ENCODE assay signal across 1 cellular context in the genomic region with DNA sequence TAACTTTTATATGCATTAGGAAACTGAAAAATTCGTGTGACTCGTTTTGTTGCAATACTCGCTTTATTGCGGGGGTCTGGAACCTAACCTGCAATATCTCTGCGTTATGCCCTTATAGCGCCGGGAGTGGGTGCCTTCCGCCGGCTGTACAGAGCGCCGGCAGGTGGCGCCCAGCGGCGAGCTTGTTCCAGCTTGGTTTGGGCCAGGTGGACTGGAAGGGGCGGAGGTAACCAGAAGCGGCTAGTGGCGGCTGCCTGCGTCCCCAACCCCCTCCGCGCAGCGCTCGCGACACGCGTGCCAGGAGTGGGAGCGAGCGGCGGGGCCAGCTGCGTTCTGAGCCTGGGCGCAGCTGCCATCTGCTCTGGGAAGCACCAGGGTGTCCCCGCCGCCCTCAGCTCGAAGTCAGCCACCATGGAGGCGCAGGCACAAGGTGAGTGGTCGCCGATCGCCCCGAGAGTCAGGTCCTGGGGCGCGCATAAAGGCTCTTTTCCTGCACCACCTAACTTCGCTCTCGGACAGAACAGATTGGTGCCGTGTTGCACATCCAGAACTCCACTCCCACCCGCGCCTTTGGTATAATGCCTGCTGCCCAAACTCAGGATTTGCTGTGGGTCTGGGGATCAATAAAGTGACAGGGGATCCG.
TF ChIP-seq lines count a peak whose summit lies in the region.

Gene TPD52L1 (plus strand): TSS at position 233 of the 643 bp plus-strand sequence. CDS start 179 bp downstream, at position 412.

TF ChIP-seq in WTC11, 78 proteins besides CTCF, POLR2A, EP300 and RAD21 (continued from another document and continues in another):
- TF ChIP-seq ESRRA (CRISPR knock-in tag; IDR thresholded peaks at IDR 0.05; ENCODE audit: borderline replicate concordance) (no peak), JAZF1 (CRISPR knock-in tag; IDR thresholded peaks at IDR 0.05) (no peak), ERG (CRISPR knock-in tag; IDR thresholded peaks at IDR 0.05) (peak; percentile 89), ZBTB21 (CRISPR knock-in tag; IDR thresholded peaks at IDR 0.05; ENCODE audit: borderline replicate concordance) (no peak), USF2 (CRISPR knock-in tag; IDR thresholded peaks at IDR 0.05) (no peak), ZNF396 (CRISPR knock-in tag; IDR thresholded peaks at IDR 0.05; ENCODE audit: borderline replicate concordance) (peak; percentile 79; the same call in 1 of the 2 replicates), NFE2L1 (CRISPR knock-in tag; IDR thresholded peaks at IDR 0.05) (no peak), KAT7 (CRISPR knock-in tag; IDR thresholded peaks at IDR 0.05; ENCODE audit: borderline replicate concordance) (no peak), ZNF219 (CRISPR knock-in tag; IDR thresholded peaks at IDR 0.05; ENCODE audit: borderline replicate concordance) (no peak), ZNF671 (CRISPR knock-in tag; IDR thresholded peaks at IDR 0.05) (peak; percentile 82), ETV6 (CRISPR knock-in tag; IDR thresholded peaks at IDR 0.05) (peak; percentile 71), EMX1 (CRISPR knock-in tag; IDR thresholded peaks at IDR 0.05) (peak; percentile 48; the same call in 1 of the 2 replicates), MLX (CRISPR knock-in tag; IDR thresholded peaks at IDR 0.05) (peak; percentile 78; the same call in 1 of the 2 replicates), GTF2I (CRISPR knock-in tag; conservative IDR thresholded peaks at IDR 0.05) (peak; percentile 96), GABPB1 (CRISPR knock-in tag; IDR thresholded peaks at IDR 0.05) (0 out of 2 replicates have a peak, but pooled peaks have one; percentile 47), ZNF121 (CRISPR knock-in tag; IDR thresholded peaks at IDR 0.05) (no peak), ZBTB43 (CRISPR knock-in tag; IDR thresholded peaks at IDR 0.05) (no peak), ZNF232 (CRISPR knock-in tag; IDR thresholded peaks at IDR 0.05) (no peak), ZNF423 (CRISPR knock-in tag; IDR thresholded peaks at IDR 0.05) (no peak), RELA (CRISPR knock-in tag; IDR thresholded peaks at IDR 0.05; ENCODE audit: borderline replicate concordance) (no peak), NR2C2 (CRISPR knock-in tag; IDR thresholded peaks at IDR 0.05) (no peak), USF1 (CRISPR knock-in tag; IDR thresholded peaks at IDR 0.05) (0 out of 2 replicates have a peak, but pooled peaks have one; percentile 37), TCF7 (CRISPR knock-in tag; IDR thresholded peaks at IDR 0.05; ENCODE audit: low read depth) (no peak), NR1H2 (CRISPR knock-in tag; IDR thresholded peaks at IDR 0.05) (no peak), ELF4 (CRISPR knock-in tag; IDR thresholded peaks at IDR 0.05; ENCODE audit: low read depth) (no peak), FOXP4 (CRISPR knock-in tag; IDR thresholded peaks at IDR 0.05) (peak; percentile 69; the same call in 1 of the 2 replicates)
- TF ChIP-seq, protein P1, sequence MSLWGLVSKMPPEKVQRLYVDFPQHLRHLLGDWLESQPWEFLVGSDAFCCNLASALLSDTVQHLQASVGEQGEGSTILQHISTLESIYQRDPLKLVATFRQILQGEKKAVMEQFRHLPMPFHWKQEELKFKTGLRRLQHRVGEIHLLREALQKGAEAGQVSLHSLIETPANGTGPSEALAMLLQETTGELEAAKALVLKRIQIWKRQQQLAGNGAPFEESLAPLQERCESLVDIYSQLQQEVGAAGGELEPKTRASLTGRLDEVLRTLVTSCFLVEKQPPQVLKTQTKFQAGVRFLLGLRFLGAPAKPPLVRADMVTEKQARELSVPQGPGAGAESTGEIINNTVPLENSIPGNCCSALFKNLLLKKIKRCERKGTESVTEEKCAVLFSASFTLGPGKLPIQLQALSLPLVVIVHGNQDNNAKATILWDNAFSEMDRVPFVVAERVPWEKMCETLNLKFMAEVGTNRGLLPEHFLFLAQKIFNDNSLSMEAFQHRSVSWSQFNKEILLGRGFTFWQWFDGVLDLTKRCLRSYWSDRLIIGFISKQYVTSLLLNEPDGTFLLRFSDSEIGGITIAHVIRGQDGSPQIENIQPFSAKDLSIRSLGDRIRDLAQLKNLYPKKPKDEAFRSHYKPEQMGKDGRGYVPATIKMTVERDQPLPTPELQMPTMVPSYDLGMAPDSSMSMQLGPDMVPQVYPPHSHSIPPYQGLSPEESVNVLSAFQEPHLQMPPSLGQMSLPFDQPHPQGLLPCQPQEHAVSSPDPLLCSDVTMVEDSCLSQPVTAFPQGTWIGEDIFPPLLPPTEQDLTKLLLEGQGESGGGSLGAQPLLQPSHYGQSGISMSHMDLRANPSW (CRISPR knock-in tag; conservative IDR thresholded peaks at IDR 0.05; ENCODE audit: low read depth), result no peak
- TF ChIP-seq, protein P2, sequence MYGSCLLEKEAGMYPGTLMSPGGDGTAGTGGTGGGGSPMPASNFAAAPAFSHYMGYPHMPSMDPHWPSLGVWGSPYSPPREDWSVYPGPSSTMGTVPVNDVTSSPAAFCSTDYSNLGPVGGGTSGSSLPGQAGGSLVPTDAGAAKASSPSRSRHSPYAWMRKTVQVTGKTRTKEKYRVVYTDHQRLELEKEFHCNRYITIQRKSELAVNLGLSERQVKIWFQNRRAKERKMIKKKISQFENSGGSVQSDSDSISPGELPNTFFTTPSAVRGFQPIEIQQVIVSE (CRISPR knock-in tag; IDR thresholded peaks at IDR 0.05; ENCODE audit: borderline replicate concordance), result no peak
- TF ChIP-seq, protein P3, sequence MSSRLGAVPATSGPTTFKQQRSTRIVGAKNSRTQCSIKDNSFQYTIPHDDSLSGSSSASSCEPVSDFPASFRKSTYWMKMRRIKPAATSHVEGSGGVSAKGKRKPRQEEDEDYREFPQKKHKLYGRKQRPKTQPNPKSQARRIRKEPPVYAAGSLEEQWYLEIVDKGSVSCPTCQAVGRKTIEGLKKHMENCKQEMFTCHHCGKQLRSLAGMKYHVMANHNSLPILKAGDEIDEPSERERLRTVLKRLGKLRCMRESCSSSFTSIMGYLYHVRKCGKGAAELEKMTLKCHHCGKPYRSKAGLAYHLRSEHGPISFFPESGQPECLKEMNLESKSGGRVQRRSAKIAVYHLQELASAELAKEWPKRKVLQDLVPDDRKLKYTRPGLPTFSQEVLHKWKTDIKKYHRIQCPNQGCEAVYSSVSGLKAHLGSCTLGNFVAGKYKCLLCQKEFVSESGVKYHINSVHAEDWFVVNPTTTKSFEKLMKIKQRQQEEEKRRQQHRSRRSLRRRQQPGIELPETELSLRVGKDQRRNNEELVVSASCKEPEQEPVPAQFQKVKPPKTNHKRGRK (CRISPR knock-in tag; IDR thresholded peaks at IDR 0.05; ENCODE audit: borderline replicate concordance), result no peak
- TF ChIP-seq, protein P4, sequence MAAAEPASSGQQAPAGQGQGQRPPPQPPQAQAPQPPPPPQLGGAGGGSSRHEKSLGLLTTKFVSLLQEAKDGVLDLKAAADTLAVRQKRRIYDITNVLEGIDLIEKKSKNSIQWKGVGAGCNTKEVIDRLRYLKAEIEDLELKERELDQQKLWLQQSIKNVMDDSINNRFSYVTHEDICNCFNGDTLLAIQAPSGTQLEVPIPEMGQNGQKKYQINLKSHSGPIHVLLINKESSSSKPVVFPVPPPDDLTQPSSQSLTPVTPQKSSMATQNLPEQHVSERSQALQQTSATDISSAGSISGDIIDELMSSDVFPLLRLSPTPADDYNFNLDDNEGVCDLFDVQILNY (CRISPR knock-in tag; IDR thresholded peaks at IDR 0.05), result no peak
- TF ChIP-seq, protein P5, sequence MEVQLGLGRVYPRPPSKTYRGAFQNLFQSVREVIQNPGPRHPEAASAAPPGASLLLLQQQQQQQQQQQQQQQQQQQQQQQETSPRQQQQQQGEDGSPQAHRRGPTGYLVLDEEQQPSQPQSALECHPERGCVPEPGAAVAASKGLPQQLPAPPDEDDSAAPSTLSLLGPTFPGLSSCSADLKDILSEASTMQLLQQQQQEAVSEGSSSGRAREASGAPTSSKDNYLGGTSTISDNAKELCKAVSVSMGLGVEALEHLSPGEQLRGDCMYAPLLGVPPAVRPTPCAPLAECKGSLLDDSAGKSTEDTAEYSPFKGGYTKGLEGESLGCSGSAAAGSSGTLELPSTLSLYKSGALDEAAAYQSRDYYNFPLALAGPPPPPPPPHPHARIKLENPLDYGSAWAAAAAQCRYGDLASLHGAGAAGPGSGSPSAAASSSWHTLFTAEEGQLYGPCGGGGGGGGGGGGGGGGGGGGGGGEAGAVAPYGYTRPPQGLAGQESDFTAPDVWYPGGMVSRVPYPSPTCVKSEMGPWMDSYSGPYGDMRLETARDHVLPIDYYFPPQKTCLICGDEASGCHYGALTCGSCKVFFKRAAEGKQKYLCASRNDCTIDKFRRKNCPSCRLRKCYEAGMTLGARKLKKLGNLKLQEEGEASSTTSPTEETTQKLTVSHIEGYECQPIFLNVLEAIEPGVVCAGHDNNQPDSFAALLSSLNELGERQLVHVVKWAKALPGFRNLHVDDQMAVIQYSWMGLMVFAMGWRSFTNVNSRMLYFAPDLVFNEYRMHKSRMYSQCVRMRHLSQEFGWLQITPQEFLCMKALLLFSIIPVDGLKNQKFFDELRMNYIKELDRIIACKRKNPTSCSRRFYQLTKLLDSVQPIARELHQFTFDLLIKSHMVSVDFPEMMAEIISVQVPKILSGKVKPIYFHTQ (CRISPR knock-in tag; IDR thresholded peaks at IDR 0.05), result 0 out of 2 replicates have a peak, but pooled peaks have one; percentile 66
- TF ChIP-seq, protein P6, sequence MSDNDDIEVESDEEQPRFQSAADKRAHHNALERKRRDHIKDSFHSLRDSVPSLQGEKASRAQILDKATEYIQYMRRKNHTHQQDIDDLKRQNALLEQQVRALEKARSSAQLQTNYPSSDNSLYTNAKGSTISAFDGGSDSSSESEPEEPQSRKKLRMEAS (CRISPR knock-in tag; IDR thresholded peaks at IDR 0.05), result peak; percentile 72
- TF ChIP-seq, protein P7, sequence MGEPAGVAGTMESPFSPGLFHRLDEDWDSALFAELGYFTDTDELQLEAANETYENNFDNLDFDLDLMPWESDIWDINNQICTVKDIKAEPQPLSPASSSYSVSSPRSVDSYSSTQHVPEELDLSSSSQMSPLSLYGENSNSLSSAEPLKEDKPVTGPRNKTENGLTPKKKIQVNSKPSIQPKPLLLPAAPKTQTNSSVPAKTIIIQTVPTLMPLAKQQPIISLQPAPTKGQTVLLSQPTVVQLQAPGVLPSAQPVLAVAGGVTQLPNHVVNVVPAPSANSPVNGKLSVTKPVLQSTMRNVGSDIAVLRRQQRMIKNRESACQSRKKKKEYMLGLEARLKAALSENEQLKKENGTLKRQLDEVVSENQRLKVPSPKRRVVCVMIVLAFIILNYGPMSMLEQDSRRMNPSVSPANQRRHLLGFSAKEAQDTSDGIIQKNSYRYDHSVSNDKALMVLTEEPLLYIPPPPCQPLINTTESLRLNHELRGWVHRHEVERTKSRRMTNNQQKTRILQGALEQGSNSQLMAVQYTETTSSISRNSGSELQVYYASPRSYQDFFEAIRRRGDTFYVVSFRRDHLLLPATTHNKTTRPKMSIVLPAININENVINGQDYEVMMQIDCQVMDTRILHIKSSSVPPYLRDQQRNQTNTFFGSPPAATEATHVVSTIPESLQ (CRISPR knock-in tag; IDR thresholded peaks at IDR 0.05), result no peak
